In genomic region chr4:54155936-54156335, GRCh38 we compare ENCODE assay signal across 27 cellular contexts. TPM values are rescaled to one million over a fixed set of nuclear protein-coding genes. Genes with fewer than 3 reads are reported as not detected.
"Had no signal": no experiment of that assay in that cellular context is flagged by ENCODE, and none has a peak within 500 bp of the region (broad histone marks: within the 10 kb centered on the region; RNA-seq: fewer than 3 reads in every experiment).

No MANE protein-coding gene starts in this region.

- H3K27ac ChIP-seq: body of pancreas, parathyroid adenoma, thyroid gland, WERI-Rb-1 had no signal

- ATAC-seq: activated CD8-positive, alpha-beta memory T cell treated with anti-CD3 and anti-CD28 coated beads, Interleukin-2, amount 10 ng/mL, durations not matched to agents 7 days and 5 days; activated CD8-positive, alpha-beta T cell treated with anti-CD3 and anti-CD28 coated beads for 36 hours; body of pancreas; left ventricle myocardium superior; right cardiac atrium; T-cell had no signal

- DNase-seq: activated CD4-positive, alpha-beta T cell treated with anti-CD3 and anti-CD28 coated beads, Interleukin-2, amount 10 ng/mL, durations not matched to agents 7 days and 5 days; activated CD4-positive, CD25-positive, alpha-beta regulatory T cell treated with anti-CD3 and anti-CD28 coated beads, Interleukin-2, amount 50 U/mL, for 72 hours; activated CD8-positive, alpha-beta memory T cell treated with anti-CD3 and anti-CD28 coated beads, Interleukin-2, amount 10 ng/mL, durations not matched to agents 7 days and 5 days; activated CD8-positive, alpha-beta T cell treated with anti-CD3 and anti-CD28 coated beads for 36 hours; activated naive CD4-positive, alpha-beta T cell treated with anti-CD3 and anti-CD28 coated beads, Interleukin-2, amount 50 U/mL, for 16 hours; activated T-cell treated with anti-CD3 and anti-CD28 coated beads for 4 hours; anterior cingulate cortex; body of pancreas; central memory CD4-positive, alpha-beta T cell; dermis blood vessel endothelial cell; effector CD8-positive, alpha-beta T cell; foreskin melanocyte; immature natural killer cell; left ventricle myocardium superior; nephron progenitor cell; nucleus accumbens; right cardiac atrium; stimulated activated CD4-positive, alpha-beta T cell treated with anti-CD3 and anti-CD28 coated beads, Interleukin-1b, Interleukin-23, amount 100 ng/mL, for 48 hours; substantia nigra; T-cell; thyroid gland; WERI-Rb-1 had no signal

- H3K9me3 ChIP-seq: thyroid gland had no signal

- H3K4me1 ChIP-seq: body of pancreas, parathyroid adenoma, thyroid gland had no signal

- H3K27me3 ChIP-seq: body of pancreas, thyroid gland had no signal

- H3K36me3 ChIP-seq: thyroid gland, WERI-Rb-1 had no signal

- H3K9ac ChIP-seq: parathyroid adenoma had no signal

- H3K4me3 ChIP-seq: body of pancreas, thyroid gland had no signal

- H2AFZ ChIP-seq: parathyroid adenoma had no signal

RNA-seq across cellular contexts. Expression of gene GSX2, which starts 56.0 kb away (rescaled TPM):
- total RNA-seq: activated CD4-positive, alpha-beta T cell treated with anti-CD3 and anti-CD28 coated beads, Interleukin-2, amount 10 ng/mL, durations not matched to agents 7 days and 5 days; activated CD8-positive, alpha-beta memory T cell treated with anti-CD3 and anti-CD28 coated beads, Interleukin-2, amount 10 ng/mL, durations not matched to agents 7 days and 5 days; activated CD8-positive, alpha-beta T cell treated with anti-CD3 and anti-CD28 coated beads for 36 hours; body of pancreas; dermis blood vessel endothelial cell; endothelial cell of umbilical vein; left ventricle myocardium superior; pulmonary artery endothelial cell; right cardiac atrium; skeletal muscle tissue; T-cell; thyroid gland; urinary bladder had no signal
- polyA plus RNA-seq: endothelial cell of umbilical vein, immature natural killer cell, right cardiac atrium, urinary bladder had no signal
